In the genomic region with DNA sequence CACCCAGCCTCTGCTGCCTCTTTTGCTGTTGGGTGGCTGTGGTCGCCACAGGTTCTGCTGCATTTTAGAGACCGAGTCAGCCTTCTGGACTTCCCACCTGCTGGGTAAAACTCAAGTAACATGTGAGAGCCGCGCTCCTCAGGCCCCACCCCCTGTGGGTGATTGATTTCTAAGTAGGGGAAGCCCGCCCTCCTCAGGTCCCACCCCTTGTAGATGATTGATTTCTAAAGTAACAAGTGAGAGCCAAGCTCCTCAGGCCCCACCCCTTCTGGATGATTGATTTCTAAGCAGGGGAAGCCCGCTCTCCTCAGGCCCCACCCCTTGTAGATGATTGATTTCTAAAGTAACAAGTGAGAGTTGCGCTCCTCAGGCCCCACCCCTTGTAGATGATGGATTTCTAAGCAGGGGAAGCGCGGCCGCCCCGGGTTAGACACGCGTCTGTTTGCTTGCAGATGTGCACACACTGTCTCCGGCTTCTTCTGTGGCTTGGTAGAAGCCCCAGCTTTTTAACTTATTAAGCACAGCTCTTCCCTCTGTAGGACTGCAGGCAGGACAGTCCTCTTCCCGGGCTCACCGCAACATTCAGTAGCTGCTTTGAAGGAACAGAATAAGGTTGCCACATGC, we compare ENCODE assay signal across 8 cellular contexts.
DNase-seq lines count a peak whose midpoint lies in the region; ATAC-seq and TF ChIP-seq lines count a peak whose summit lies in the region.

No MANE protein-coding gene starts in this region.

- intact Hi-C loops in activated CD4-positive, alpha-beta T cell treated with anti-CD3 and anti-CD28 coated beads, Interleukin-2, amount 10 ng/mL, durations not matched to agents 24 days and 14 days (cut with micrococcal nuclease), result loop anchor here (1.0 to 10.0 kb wide), 5 partner anchors 84 to 676 kb away; partner anchors contain the start of genes ACAP2, ATP13A3, FAM43A and HES1
- intact Hi-C loops in left lung (cut with DNase I), result no loop called here

- peak; percentile 87 for DNase-seq in AG10803 (ENCODE audit: low read depth)
- peak; percentile 99 for DNase-seq in NCI-H524 treated with DMSO at 0.1 percent for 48 hours (lab: John Stamatoyannopoulos, UW)
- peak; percentile 96 for DNase-seq in activated CD4-positive, alpha-beta T cell treated with anti-CD3 and anti-CD28 coated beads, Interleukin-2, amount 10 ng/mL, durations not matched to agents 24 days and 14 days
- peak; percentile 98 for DNase-seq in dermis blood vessel endothelial cell
- DNase-seq in left lung, result peak; percentile 89 to 92
- peak; percentile 73 to 78 for DNase-seq in stimulated activated CD4-positive, alpha-beta T cell treated with anti-CD3 and anti-CD28 coated beads, Interleukin-2, amount 100 ng/mL, for 48 hours

- H3K36me3 ChIP-seq in left lung, result no peaks in the 10 kb centered on the region

- H3K9me3 ChIP-seq in left lung, result no peaks in the 10 kb centered on the region

- TF ChIP-seq CTCF in AG10803 (conservative IDR thresholded peaks at IDR 0.05; ENCODE audit: low read length) (no peak), left lung (IDR thresholded peaks at IDR 0.05) (no peak)

- peak overlapping the region; percentile 39 for H3K4me3 ChIP-seq in AG10803 (ENCODE audit: low read length)
- peak overlapping the region; percentile 8 to 32 for H3K4me3 ChIP-seq in left lung

- no peaks in the 10 kb centered on the region for H3K36me3 Mint-ChIP-seq in activated CD4-positive, alpha-beta T cell treated with anti-CD3 and anti-CD28 coated beads, Interleukin-2, amount 10 ng/mL, durations not matched to agents 24 days and 14 days (ENCODE audit: low read depth)

- H3K4me1 Mint-ChIP-seq in activated CD4-positive, alpha-beta T cell treated with anti-CD3 and anti-CD28 coated beads, Interleukin-2, amount 10 ng/mL, durations not matched to agents 24 days and 14 days, result peaks cover 10% of the 10 kb centered on the region

- no peaks in the 10 kb centered on the region for H3K27me3 ChIP-seq in left lung

- peaks cover 31% of the 10 kb centered on the region for H3K27me3 Mint-ChIP-seq in activated CD4-positive, alpha-beta T cell treated with anti-CD3 and anti-CD28 coated beads, Interleukin-2, amount 10 ng/mL, durations not matched to agents 24 days and 14 days

- H3K4me3 Mint-ChIP-seq in activated CD4-positive, alpha-beta T cell treated with anti-CD3 and anti-CD28 coated beads, Interleukin-2, amount 10 ng/mL, durations not matched to agents 24 days and 14 days, result peak overlapping the region; percentile 80

- peak; percentile 91 for ATAC-seq in GM19043 (IDR thresholded peaks at IDR 0.05; ENCODE audit: low read depth, unreplicated experiment)
- peak; percentile 97 for ATAC-seq in HG03354 (IDR thresholded peaks at IDR 0.05; ENCODE audit: poor library complexity, severe bottlenecking, unreplicated experiment)
- ATAC-seq in left lung, result peak; percentile 97

- H3K9me3 Mint-ChIP-seq in activated CD4-positive, alpha-beta T cell treated with anti-CD3 and anti-CD28 coated beads, Interleukin-2, amount 10 ng/mL, durations not matched to agents 24 days and 14 days, result no peaks in the 10 kb centered on the region

- H3K27ac Mint-ChIP-seq in activated CD4-positive, alpha-beta T cell treated with anti-CD3 and anti-CD28 coated beads, Interleukin-2, amount 10 ng/mL, durations not matched to agents 24 days and 14 days, result peak overlapping the region; percentile 83

- peaks cover 4 to 35% of the 10 kb centered on the region in 2 donors for H3K4me1 ChIP-seq in left lung

- H3K27ac ChIP-seq in left lung, result peak overlapping the region in 1 of 2 donors; percentile 41
